In genomic region chr20:56631990-56632327, GRCh38 we compare ENCODE assay signal across 16 cellular contexts. TPM values are rescaled to one million over a fixed set of nuclear protein-coding genes. Genes with fewer than 3 reads are reported as not detected.
DNase-seq lines count a peak whose midpoint lies in the region; ATAC-seq and TF ChIP-seq lines count a peak whose summit lies in the region.
"Had no signal": no experiment of that assay in that cellular context is flagged by ENCODE, and none has a peak within 500 bp of the region (broad histone marks: within the 10 kb centered on the region; RNA-seq: fewer than 3 reads in every experiment).

No MANE protein-coding gene starts in this region.

- peak overlapping the region; percentile 94 for H3K4ac ChIP-seq in trophoblast cell (ENCODE audit: low read depth, low read length)

- peaks cover 61% of the 10 kb centered on the region for H3K27me3 Mint-ChIP-seq in GM23338 (ENCODE audit: insufficient read depth, low read depth, poor library complexity)

- peaks cover 30% of the 10 kb centered on the region for H3K79me1 ChIP-seq in trophoblast cell (ENCODE audit: low read length)

- H2BK12ac ChIP-seq in trophoblast cell (ENCODE audit: low read length) = no peak overlapping the region

- H3K4me3 Mint-ChIP-seq in GM23338 = peak overlapping the region; percentile 65
- H3K4me3 Mint-ChIP-seq: stimulated activated naive CD8-positive, alpha-beta T cell treated with anti-CD3 and anti-CD28 coated beads, Interleukin-15, Interleukin-2, amounts not matched to agents 100 ng/mL and 50 ng/mL, for 24 hours had no signal

- POLR2A ChIA-PET in RWPE1 (lab: Yijun Ruan, JAX; ENCODE audit: low non-redundant PET) = no interaction called here

- no peaks in the 10 kb centered on the region for H3K9me3 ChIP-seq in trophoblast cell (ENCODE audit: insufficient read depth, low read depth, low read length)
- H3K9me3 ChIP-seq: right lobe of liver had no signal

- peak overlapping the region; percentile 95 for H3K4me3 ChIP-seq in GM23338
- no peak overlapping the region for H3K4me3 ChIP-seq in trophoblast cell (ENCODE audit: low read depth, low read length)
- H3K4me3 ChIP-seq: right lobe of liver had no signal

- WGBS in trophoblast cell (ENCODE audit: extremely low coverage, insufficient coverage, insufficient read length) = no CpG with 5 or more reads among the region's 5 CpGs

- H3K23ac ChIP-seq in trophoblast cell (ENCODE audit: low read length) = no peak overlapping the region

- H3F3A ChIP-seq in GM23338 (replicated peaks; ENCODE audit: low read depth) = 0 out of 2 replicates have a peak, but pooled peaks cover 4% of the 10 kb centered on the region

- no peak overlapping the region for H2BK120ac ChIP-seq in trophoblast cell (ENCODE audit: insufficient read depth, low read length, poor library complexity)

- no peak overlapping the region for H3K27ac Mint-ChIP-seq in GM23338
- H3K27ac Mint-ChIP-seq: stimulated activated naive CD8-positive, alpha-beta T cell treated with anti-CD3 and anti-CD28 coated beads, Interleukin-15, Interleukin-2, amounts not matched to agents 100 ng/mL and 50 ng/mL, for 24 hours had no signal

- CTCF ChIA-PET in RWPE1 (lab: Yijun Ruan, JAX) = interaction anchor here (0.5 to 0.6 kb wide), 2 partner anchors 46 to 1811 kb away, joined by 4 to 6 read pairs; no protein-coding TSS in a partner anchor

- H4K91ac ChIP-seq in trophoblast cell (ENCODE audit: low read depth, low read length) = no peak overlapping the region

- H3K36me3 Mint-ChIP-seq in GM23338 (ENCODE audit: low read depth) = peaks cover 16% of the 10 kb centered on the region
- H3K36me3 Mint-ChIP-seq: naive B cell had no signal

- H3K18ac ChIP-seq in trophoblast cell (ENCODE audit: low read length) = no peak overlapping the region

- H3K36me3 ChIP-seq in GM23338 (ENCODE audit: insufficient read depth) = no peaks in the 10 kb centered on the region
- H3K36me3 ChIP-seq in trophoblast cell (ENCODE audit: control insufficient read depth in 1 of 2, insufficient read depth in 2 of 2, low read length in 2 of 2) = peaks cover 22 to 29% of the 10 kb centered on the region in 2 experiments
- H3K36me3 ChIP-seq: right lobe of liver had no signal

- H3K9me3 Mint-ChIP-seq in GM23338 = no peaks in the 10 kb centered on the region
- H3K9me3 Mint-ChIP-seq: stimulated activated naive CD8-positive, alpha-beta T cell treated with anti-CD3 and anti-CD28 coated beads, Interleukin-15, Interleukin-2, amounts not matched to agents 100 ng/mL and 50 ng/mL, for 24 hours had no signal

- H3K9me2 ChIP-seq in GM23338 (ENCODE audit: insufficient read depth) = no peaks in the 10 kb centered on the region

- peaks cover 63% of the 10 kb centered on the region for H3K4me1 ChIP-seq in GM23338 (ENCODE audit: insufficient read depth)
- peaks cover 17 to 21% of the 10 kb centered on the region in 2 experiments for H3K4me1 ChIP-seq in trophoblast cell (ENCODE audit: control insufficient read depth in 1 of 2, insufficient read depth in 2 of 2, low read length in 2 of 2)

- H3K9ac ChIP-seq in trophoblast cell (ENCODE audit: low read length) = no peak overlapping the region

- H3K4me2 ChIP-seq in GM23338 (peak overlapping the region; percentile 98), trophoblast cell (ENCODE audit: low read length) (peak overlapping the region; percentile 89)

- H3K79me2 ChIP-seq in GM23338 (replicated peaks; ENCODE audit: insufficient read depth) = peaks cover 24% of the 10 kb centered on the region
- H3K79me2 ChIP-seq in trophoblast cell (ENCODE audit: control insufficient read depth, insufficient read depth, low read length, poor library complexity) = peaks cover 27% of the 10 kb centered on the region

- no peak overlapping the region for H3K14ac ChIP-seq in trophoblast cell (ENCODE audit: low read length)

- no peak overlapping the region for H2BK5ac ChIP-seq in trophoblast cell (ENCODE audit: low read depth, low read length, poor library complexity)

- no peak for ATAC-seq in GM23338
- ATAC-seq in HG02678 (IDR thresholded peaks at IDR 0.05; ENCODE audit: unreplicated experiment) = no peak
- ATAC-seq in HG02763 (IDR thresholded peaks at IDR 0.05; ENCODE audit: unreplicated experiment) = no peak
- ATAC-seq: right lobe of liver had no signal

- H4K12ac ChIP-seq in trophoblast cell (ENCODE audit: low read depth, low read length) = no peak overlapping the region

- no peak overlapping the region for H4K8ac ChIP-seq in trophoblast cell (ENCODE audit: low read depth, low read length)

- H3K27me3 ChIP-seq in GM23338 (ENCODE audit: insufficient read depth) (peaks cover 43% of the 10 kb centered on the region), trophoblast cell (ENCODE audit: insufficient read depth, low read length) (peaks cover 5% of the 10 kb centered on the region)

- TF ChIP-seq CTCF in GM23338 (conservative IDR thresholded peaks at IDR 0.05; ENCODE audit: low read depth in 2 of 2) (no peak), RWPE1 (conservative IDR thresholded peaks at IDR 0.05; ENCODE audit: low read depth) (no peak)

- H3K27ac ChIP-seq in GM23338 (ENCODE audit: low read depth) = no peak overlapping the region
- peak overlapping the region; percentile 70 for H3K27ac ChIP-seq in RWPE1
- H3K27ac ChIP-seq in trophoblast cell (ENCODE audit: low read depth, low read length) = no peak overlapping the region
- H3K27ac ChIP-seq: right lobe of liver had no signal

- peaks cover 62% of the 10 kb centered on the region for H3K4me1 Mint-ChIP-seq in GM23338

- H4K20me1 ChIP-seq in GM23338 (replicated peaks; ENCODE audit: insufficient read depth) = peaks cover 7% of the 10 kb centered on the region

- H2AFZ ChIP-seq in GM23338 (no peak overlapping the region), trophoblast cell (ENCODE audit: insufficient read depth, low read length, poor library complexity) (no peak overlapping the region)

- DNase-seq in GM23338 (ENCODE audit: low spot score) (no peak), RWPE1 (ENCODE audit: low spot score) (no peak), fibroblast of peridontal ligament (ENCODE audit: extremely low read depth) (peak; percentile 37), trophoblast cell (peak in 1 of 2 donors; percentile 48), retina (no peak), NK-92 (lab: John Stamatoyannopoulos, UW; ENCODE audit: unreplicated experiment) (no peak)
- DNase-seq: activated CD4-positive, alpha-beta T cell treated with anti-CD3 and anti-CD28 coated beads for 48 hours; aorta; COR-L47; naive B cell; right lobe of liver; RPMI8226 had no signal

- no peak overlapping the region for H2AK5ac ChIP-seq in trophoblast cell (ENCODE audit: low read length)

RNA-seq across cellular contexts. Expression of gene TFAP2C, which starts 2.9 kb away (rescaled TPM):
- 9.4 and 11.9 TPM in 2 replicates for total RNA-seq in GM23338 (2014; rRNA removed; shearing (Covaris generic))
- polyA plus RNA-seq in GM23338 (2016; fragmentation: Nextera tagmentation; extraction: Ambion mirVana) = 11.7 and 14.3 TPM in 2 replicates
- polyA plus RNA-seq in trophoblast cell (2013) = 278 and 294 TPM in 2 replicates
- total RNA-seq: right lobe of liver; T-helper 2 cell treated with Interferon-gamma antibody and Interleukin-4, amounts not matched to agents 100 ng/mL and 5 ng/mL, for 36 hours had no signal
- polyA plus RNA-seq: aorta had no signal
